Comparison of ENCODE assay signal across 31 cellular contexts in the genomic region with DNA sequence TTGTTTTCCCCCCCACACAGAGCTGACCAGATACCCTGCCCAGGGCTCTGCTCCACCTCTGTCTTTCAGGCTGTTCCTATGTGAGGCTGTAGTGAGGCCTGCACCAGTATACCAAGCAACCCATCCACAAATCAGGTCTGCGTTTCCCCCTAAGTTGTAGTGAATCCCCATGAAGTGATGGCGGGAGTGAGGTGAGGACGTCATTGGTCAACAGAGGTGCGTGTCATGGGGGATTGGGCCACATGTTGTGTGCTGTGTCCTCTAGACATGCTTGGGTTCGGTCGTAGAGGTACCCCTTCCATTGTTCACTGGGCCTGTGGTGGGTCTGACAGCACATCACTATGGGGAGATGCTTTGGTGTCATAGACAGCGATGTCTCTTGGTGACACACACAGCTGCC.
"Had no signal": no experiment of that assay in that cellular context is flagged by ENCODE, and none has a peak within 500 bp of the region (broad histone marks: within the 10 kb centered on the region; RNA-seq: fewer than 3 reads in every experiment).

No MANE protein-coding gene starts in this region.

- H3K27me3 ChIP-seq: brain microvascular endothelial cell, colonic mucosa had no signal

- H3K27ac Mint-ChIP-seq: activated CD4-positive, alpha-beta memory T cell treated with anti-CD3 and anti-CD28 coated beads, Interleukin-2, amount 10 ng/mL, durations not matched to agents 7 days and 5 days; activated CD4-positive, alpha-beta T cell treated with anti-CD3 and anti-CD28 coated beads for 36 hours; activated CD4-positive, alpha-beta T cell treated with anti-CD3 and anti-CD28 coated beads, Interleukin-2, amount 10 ng/mL, durations not matched to agents 24 days and 14 days; activated naive CD8-positive, alpha-beta T cell; activated T-helper 1 cell treated with anti-CD3 and anti-CD28 coated beads, Interleukin-12 subunit alpha, Interleukin-12 subunit beta, Interleukin-2, Interleukin-4 antibody, amounts not matched to agents 30 ng/mL and 10 ng/mL and 1 ng/mL, durations not matched to agents 14 hours and 24 hours and 36 hours; activated T-helper 2 cell treated with anti-CD3 and anti-CD28 coated beads, Interferon-gamma antibody, Interleukin-2, Interleukin-4, amounts not matched to agents 10 μg/mL and 5 μg/mL and 100 μg/mL, durations not matched to agents 14 hours and 24 hours and 36 hours had no signal

- FAIRE-seq: astrocyte, endometrium, endothelial cell of umbilical vein had no signal

- DNase-seq: activated CD4-positive, alpha-beta memory T cell treated with anti-CD3 and anti-CD28 coated beads, Interleukin-2, amount 10 ng/mL, durations not matched to agents 7 days and 5 days; activated CD4-positive, alpha-beta T cell treated with anti-CD3 and anti-CD28 coated beads for 36 hours; activated CD4-positive, alpha-beta T cell treated with anti-CD3 and anti-CD28 coated beads, Interleukin-2, amount 10 ng/mL, durations not matched to agents 24 days and 14 days; activated CD4-positive, alpha-beta T cell treated with anti-CD3 and anti-CD28 coated beads, Interleukin-2, amount 50 U/mL, for 4 hours; activated CD4-positive, CD25-positive, alpha-beta regulatory T cell; activated CD4-positive, CD25-positive, alpha-beta regulatory T cell treated with anti-CD3 and anti-CD28 coated beads, Interleukin-2, amount 50 U/mL, for 72 hours; activated CD8-positive, alpha-beta memory T cell treated with anti-CD3 and anti-CD28 coated beads, Interleukin-2, amount 50 U/mL, for 48 hours; activated gamma-delta T cell treated with Interleukin-2 at 50 U/mL for 16 hours; activated naive CD4-positive, alpha-beta T cell treated with anti-CD3 and anti-CD28 coated beads, Interleukin-2, amount 50 U/mL, for 16 hours; activated naive CD4-positive, alpha-beta T cell treated with Interleukin-2 at 50 U/mL for 16 hours; activated T-cell treated with anti-CD3 and anti-CD28 coated beads for 4 hours; activated T-cell treated with anti-CD3 and anti-CD28 coated beads, Interleukin-2, amount 50 U/mL, for 4 hours; amniotic stem cell; anterior cingulate cortex; brain microvascular endothelial cell; central memory CD4-positive, alpha-beta T cell; cerebellar nuclear complex; colonic mucosa; effector CD8-positive, alpha-beta T cell; esophagus squamous epithelium; foreskin melanocyte; heart right ventricle; T-helper 2 cell had no signal

- H3K9me3 ChIP-seq: colonic mucosa, esophagus squamous epithelium, gastroesophageal sphincter, heart right ventricle had no signal

- H3K4me3 ChIP-seq: colonic mucosa, esophagus squamous epithelium, gastroesophageal sphincter, heart right ventricle had no signal

- H3K4me1 Mint-ChIP-seq: activated CD4-positive, alpha-beta memory T cell treated with anti-CD3 and anti-CD28 coated beads, Interleukin-2, amount 10 ng/mL, durations not matched to agents 7 days and 5 days; activated CD4-positive, alpha-beta T cell treated with anti-CD3 and anti-CD28 coated beads for 36 hours; activated CD4-positive, alpha-beta T cell treated with anti-CD3 and anti-CD28 coated beads, Interleukin-2, amount 10 ng/mL, durations not matched to agents 24 days and 14 days had no signal

- ATAC-seq: activated CD4-positive, alpha-beta T cell treated with anti-CD3 and anti-CD28 coated beads for 36 hours; activated T-cell treated with anti-CD3 and anti-CD28 coated beads, Interleukin-2, amount 50 U/mL, for 4 hours; gastroesophageal sphincter; heart right ventricle had no signal

- H3K27ac ChIP-seq: brain microvascular endothelial cell, colonic mucosa, epithelial cell of prostate, esophagus squamous epithelium, gastroesophageal sphincter, heart right ventricle had no signal

- H3K9me3 Mint-ChIP-seq: activated CD4-positive, alpha-beta memory T cell treated with anti-CD3 and anti-CD28 coated beads, Interleukin-2, amount 10 ng/mL, durations not matched to agents 7 days and 5 days; activated CD4-positive, alpha-beta T cell treated with anti-CD3 and anti-CD28 coated beads, Interleukin-2, amount 10 ng/mL, durations not matched to agents 24 days and 14 days; activated T-cell treated with anti-CD3 and anti-CD28 coated beads, Interleukin-2, amount 50 U/mL, for 4 hours; activated T-helper 1 cell treated with anti-CD3 and anti-CD28 coated beads, Interleukin-12 subunit alpha, Interleukin-12 subunit beta, Interleukin-2, Interleukin-4 antibody, amounts not matched to agents 30 ng/mL and 10 ng/mL and 1 ng/mL, durations not matched to agents 14 hours and 24 hours and 36 hours; activated T-helper 2 cell treated with anti-CD3 and anti-CD28 coated beads, Interferon-gamma antibody, Interleukin-2, Interleukin-4, amounts not matched to agents 10 μg/mL and 5 μg/mL and 100 μg/mL, durations not matched to agents 14 hours and 24 hours and 36 hours had no signal

- H3K4me3 Mint-ChIP-seq: activated CD4-positive, alpha-beta memory T cell treated with anti-CD3 and anti-CD28 coated beads, Interleukin-2, amount 10 ng/mL, durations not matched to agents 7 days and 5 days; activated CD4-positive, alpha-beta T cell treated with anti-CD3 and anti-CD28 coated beads for 36 hours; activated CD4-positive, alpha-beta T cell treated with anti-CD3 and anti-CD28 coated beads, Interleukin-2, amount 10 ng/mL, durations not matched to agents 24 days and 14 days; activated naive CD8-positive, alpha-beta T cell; activated T-cell treated with anti-CD3 and anti-CD28 coated beads, Interleukin-2, amount 50 U/mL, for 4 hours; activated T-helper 1 cell treated with anti-CD3 and anti-CD28 coated beads, Interleukin-12 subunit alpha, Interleukin-12 subunit beta, Interleukin-2, Interleukin-4 antibody, amounts not matched to agents 30 ng/mL and 10 ng/mL and 1 ng/mL, durations not matched to agents 14 hours and 24 hours and 36 hours had no signal

- H3K36me3 Mint-ChIP-seq: activated naive CD8-positive, alpha-beta T cell had no signal

- H3K4me1 ChIP-seq: colonic mucosa, esophagus squamous epithelium, gastroesophageal sphincter, heart right ventricle had no signal

- H3K36me3 ChIP-seq: brain microvascular endothelial cell, colonic mucosa, esophagus squamous epithelium, gastroesophageal sphincter, heart right ventricle had no signal
